Comparison of ENCODE assay signal across 8 cellular contexts in the genomic region with DNA sequence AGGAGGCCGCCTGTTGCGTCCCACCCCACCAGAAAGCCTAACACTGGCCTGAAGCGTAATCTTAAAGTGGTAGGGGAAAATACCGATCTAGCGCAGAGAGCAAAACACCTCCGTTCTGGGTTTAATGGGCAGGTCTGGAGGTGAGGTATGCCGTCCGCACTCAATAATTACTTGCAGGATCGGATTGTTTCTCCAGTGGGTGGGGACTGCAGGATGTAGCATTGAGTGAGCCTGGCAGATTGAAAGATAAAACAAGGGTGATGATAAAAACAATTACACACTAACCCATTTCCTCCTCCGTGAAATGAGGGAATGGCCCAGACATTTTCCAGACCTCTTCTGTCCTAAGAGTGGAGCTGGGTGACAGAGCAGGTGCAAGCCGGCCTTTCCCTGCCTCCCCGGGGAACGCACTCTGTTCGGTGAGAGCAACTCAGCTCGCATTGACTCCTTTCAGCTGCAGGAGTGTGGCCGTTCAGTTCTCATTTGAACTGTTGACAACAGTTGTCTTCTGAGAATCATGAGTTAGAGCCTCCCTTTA.
DNase-seq lines count a peak whose midpoint lies in the region; ATAC-seq lines count a peak whose summit lies in the region.

No MANE protein-coding gene starts in this region.

- no peak overlapping the region for H3K27ac ChIP-seq in iPS DF 6.9 (ENCODE audit: low read length)

- no peaks in the 10 kb centered on the region for H3K27me3 Mint-ChIP-seq in activated naive CD8-positive, alpha-beta T cell treated with anti-CD3 and anti-CD28 coated beads for 36 hours

- no peaks in the 10 kb centered on the region for H3K36me3 Mint-ChIP-seq in activated naive CD8-positive, alpha-beta T cell treated with anti-CD3 and anti-CD28 coated beads for 36 hours

- peaks cover 28% of the 10 kb centered on the region for H3K4me1 Mint-ChIP-seq in activated naive CD8-positive, alpha-beta T cell treated with anti-CD3 and anti-CD28 coated beads for 36 hours

- no CpG with 5 or more reads among the region's 16 CpGs for WGBS in iPS DF 6.9 (ENCODE audit: insufficient coverage, insufficient read length)

- H3K27ac Mint-ChIP-seq in activated naive CD8-positive, alpha-beta T cell treated with anti-CD3 and anti-CD28 coated beads for 36 hours, result peak overlapping the region; percentile 89

- H3K9me3 ChIP-seq in iPS DF 6.9 (ENCODE audit: control insufficient read depth, insufficient read depth, low read length), result no peaks in the 10 kb centered on the region

- DNase-seq in NCI-H1105 treated with DMSO at 0.1 percent for 48 hours (lab: John Stamatoyannopoulos, UW) (peak; percentile 45), NCI-H1105 (lab: John Stamatoyannopoulos, UW) (no peak), NCI-H526 treated with DMSO at 0.1 percent for 48 hours (lab: John Stamatoyannopoulos, UW) (peak; percentile 95), iPS DF 6.9 (ENCODE audit: low read depth, low spot score) (no peak), GF-D8 (lab: John Stamatoyannopoulos, UW) (no peak)
- peak; percentile 14 for DNase-seq in activated naive CD8-positive, alpha-beta T cell treated with anti-CD3 and anti-CD28 coated beads for 36 hours
- DNase-seq in stimulated activated CD4-positive, alpha-beta T cell treated with anti-CD3 and anti-CD28 coated beads, Interleukin-12 subunit alpha, Interleukin-12 subunit beta, amount 100 ng/mL, for 4 hours, result peak; percentile 13

- no peaks in the 10 kb centered on the region for H3K9me3 Mint-ChIP-seq in activated naive CD8-positive, alpha-beta T cell treated with anti-CD3 and anti-CD28 coated beads for 36 hours

- peak overlapping the region; percentile 91 for H3K4me3 Mint-ChIP-seq in activated naive CD8-positive, alpha-beta T cell treated with anti-CD3 and anti-CD28 coated beads for 36 hours

- H3K4me1 ChIP-seq in iPS DF 6.9 (ENCODE audit: control insufficient read depth, insufficient read depth, low read length), result 0 out of 2 replicates have a peak, but pooled peaks cover 1% of the 10 kb centered on the region

- no peaks in the 10 kb centered on the region for H3K36me3 ChIP-seq in iPS DF 6.9 (ENCODE audit: control insufficient read depth, insufficient read depth, low read length)

- H3K27me3 ChIP-seq in iPS DF 6.9 (ENCODE audit: control insufficient read depth, insufficient read depth, low read length), result peaks cover 11% of the 10 kb centered on the region

- peak overlapping the region; percentile 73; the same call in 1 of the 2 replicates for H3K4me3 ChIP-seq in iPS DF 6.9 (ENCODE audit: low read length)

- peak; percentile 29 for ATAC-seq in HG02981 (IDR thresholded peaks at IDR 0.05; ENCODE audit: unreplicated experiment)

Comparison
In these comparisons a context has a peak if more than half of its experiments do, and no peak if none do; other contexts are left out.
1. DNase-seq: peak in NCI-H1105 treated with DMSO at 0.1 percent for 48 hours (single experiment), NCI-H526 treated with DMSO at 0.1 percent for 48 hours (single experiment), activated naive CD8-positive, alpha-beta T cell treated with anti-CD3 and anti-CD28 coated beads for 36 hours (single experiment) and stimulated activated CD4-positive, alpha-beta T cell treated with anti-CD3 and anti-CD28 coated beads, Interleukin-12 subunit alpha, Interleukin-12 subunit beta, amount 100 ng/mL, for 4 hours (single experiment); none in NCI-H1105 (single experiment), iPS DF 6.9 (single experiment) and GF-D8 (single experiment).